Comparison of ENCODE assay signal across 9 cellular contexts in genomic region chr10:69057261-69057950, GRCh38. TPM values are rescaled to one million over a fixed set of nuclear protein-coding genes. Genes with fewer than 3 reads are reported as not detected.
DNase-seq lines count a peak whose midpoint lies in the region; ATAC-seq lines count a peak whose summit lies in the region.
"Had no signal": no experiment of that assay in that cellular context is flagged by ENCODE, and none has a peak within 500 bp of the region (broad histone marks: within the 10 kb centered on the region; RNA-seq: fewer than 3 reads in every experiment).

No MANE protein-coding gene starts in this region.

- H3K36me3 Mint-ChIP-seq in activated CD4-positive, alpha-beta T cell treated with anti-CD3 and anti-CD28 coated beads, Interleukin-2, amount 10 ng/mL, durations not matched to agents 7 days and 5 days (ENCODE audit: low read depth) = no peaks in the 10 kb centered on the region
- H3K36me3 Mint-ChIP-seq in activated T-helper 1 cell treated with anti-CD3 and anti-CD28 coated beads, Interleukin-12 subunit alpha, Interleukin-12 subunit beta, Interleukin-2, Interleukin-4 antibody, amounts not matched to agents 30 ng/mL and 10 ng/mL and 1 ng/mL, durations not matched to agents 14 hours and 24 hours and 36 hours (ENCODE audit: low read depth) = peaks cover 5% of the 10 kb centered on the region

- CTCF ChIA-PET in activated CD4-positive, alpha-beta T cell treated with anti-CD3 and anti-CD28 coated beads, Interleukin-2, amount 10 ng/mL, durations not matched to agents 7 days and 5 days (lab: Charles Lee) = interaction anchor here (1.6 to 1.7 kb wide), 2 partner anchors 9 to 10 kb away, joined by 6 to 11 read pairs; no protein-coding TSS in a partner anchor

- peak overlapping the region; percentile 89 for H3K27ac Mint-ChIP-seq in activated CD4-positive, alpha-beta T cell treated with anti-CD3 and anti-CD28 coated beads, Interleukin-2, amount 10 ng/mL, durations not matched to agents 7 days and 5 days
- H3K27ac Mint-ChIP-seq in activated T-helper 1 cell treated with anti-CD3 and anti-CD28 coated beads, Interleukin-12 subunit alpha, Interleukin-12 subunit beta, Interleukin-2, Interleukin-4 antibody, amounts not matched to agents 30 ng/mL and 10 ng/mL and 1 ng/mL, durations not matched to agents 14 hours and 24 hours and 36 hours = peak overlapping the region; percentile 81

- no peaks in the 10 kb centered on the region for H3K27me3 ChIP-seq in layer of hippocampus (ENCODE audit: control insufficient read depth, insufficient read depth, low read length)

- H3K9me3 Mint-ChIP-seq in activated CD4-positive, alpha-beta T cell treated with anti-CD3 and anti-CD28 coated beads, Interleukin-2, amount 10 ng/mL, durations not matched to agents 7 days and 5 days = no peaks in the 10 kb centered on the region
- H3K9me3 Mint-ChIP-seq in activated T-helper 1 cell treated with anti-CD3 and anti-CD28 coated beads, Interleukin-12 subunit alpha, Interleukin-12 subunit beta, Interleukin-2, Interleukin-4 antibody, amounts not matched to agents 30 ng/mL and 10 ng/mL and 1 ng/mL, durations not matched to agents 14 hours and 24 hours and 36 hours = no peaks in the 10 kb centered on the region

- H3K4me3 Mint-ChIP-seq in activated CD4-positive, alpha-beta T cell treated with anti-CD3 and anti-CD28 coated beads, Interleukin-2, amount 10 ng/mL, durations not matched to agents 7 days and 5 days = peak overlapping the region; percentile 3
- H3K4me3 Mint-ChIP-seq in activated T-helper 1 cell treated with anti-CD3 and anti-CD28 coated beads, Interleukin-12 subunit alpha, Interleukin-12 subunit beta, Interleukin-2, Interleukin-4 antibody, amounts not matched to agents 30 ng/mL and 10 ng/mL and 1 ng/mL, durations not matched to agents 14 hours and 24 hours and 36 hours = peak overlapping the region; percentile 23

- POLR2A ChIA-PET in activated CD4-positive, alpha-beta T cell treated with anti-CD3 and anti-CD28 coated beads, Interleukin-2, amount 10 ng/mL, durations not matched to agents 7 days and 5 days (lab: Charles Lee) = no interaction called here

- no peak for DNase-seq in activated CD4-positive, alpha-beta T cell treated with anti-CD3 and anti-CD28 coated beads, Interleukin-2, amount 10 ng/mL, durations not matched to agents 7 days and 5 days
- DNase-seq in activated CD4-positive, alpha-beta T cell treated with anti-CD3 and anti-CD28 coated beads for 1 hour = no peak
- DNase-seq in activated T-helper 1 cell treated with anti-CD3 and anti-CD28 coated beads, Interleukin-12 subunit alpha, Interleukin-12 subunit beta, Interleukin-2, Interleukin-4 antibody, amounts not matched to agents 30 ng/mL and 10 ng/mL and 1 ng/mL, durations not matched to agents 14 hours and 24 hours and 36 hours (ENCODE audit: low spot score) = no peak
- no peak for DNase-seq in foreskin melanocyte
- DNase-seq: NCI-H2107 had no signal

- no peak for ATAC-seq in GM21576 (IDR thresholded peaks at IDR 0.05; ENCODE audit: unreplicated experiment)
- ATAC-seq in HG03108 (IDR thresholded peaks at IDR 0.05; ENCODE audit: unreplicated experiment) = no peak

- peak overlapping the region; percentile 70 for H3K27ac ChIP-seq in layer of hippocampus (ENCODE audit: low read depth, low read length)
- peak overlapping the region; percentile 82 for H3K27ac ChIP-seq in temporal lobe (ENCODE audit: low read depth, low read length)

- intact Hi-C loops in activated T-helper 1 cell treated with anti-CD3 and anti-CD28 coated beads, Interleukin-12 subunit alpha, Interleukin-12 subunit beta, Interleukin-2, Interleukin-4 antibody, amounts not matched to agents 30 ng/mL and 10 ng/mL and 1 ng/mL, durations not matched to agents 14 hours and 24 hours and 36 hours (cut with micrococcal nuclease) = no loop called here

- peaks cover 63% of the 10 kb centered on the region for H3K4me1 Mint-ChIP-seq in activated CD4-positive, alpha-beta T cell treated with anti-CD3 and anti-CD28 coated beads, Interleukin-2, amount 10 ng/mL, durations not matched to agents 7 days and 5 days
- peaks cover 57% of the 10 kb centered on the region for H3K4me1 Mint-ChIP-seq in activated T-helper 1 cell treated with anti-CD3 and anti-CD28 coated beads, Interleukin-12 subunit alpha, Interleukin-12 subunit beta, Interleukin-2, Interleukin-4 antibody, amounts not matched to agents 30 ng/mL and 10 ng/mL and 1 ng/mL, durations not matched to agents 14 hours and 24 hours and 36 hours (ENCODE audit: low read depth)

- no peaks in the 10 kb centered on the region for H3K27me3 Mint-ChIP-seq in activated CD4-positive, alpha-beta T cell treated with anti-CD3 and anti-CD28 coated beads, Interleukin-2, amount 10 ng/mL, durations not matched to agents 7 days and 5 days
- H3K27me3 Mint-ChIP-seq in activated T-helper 1 cell treated with anti-CD3 and anti-CD28 coated beads, Interleukin-12 subunit alpha, Interleukin-12 subunit beta, Interleukin-2, Interleukin-4 antibody, amounts not matched to agents 30 ng/mL and 10 ng/mL and 1 ng/mL, durations not matched to agents 14 hours and 24 hours and 36 hours (ENCODE audit: insufficient read depth) = no peaks in the 10 kb centered on the region

RNA-seq across cellular contexts. Expression of gene SRGN, which starts 30.5 kb away (rescaled TPM):
- total RNA-seq in activated CD4-positive, alpha-beta T cell treated with anti-CD3 and anti-CD28 coated beads, Interleukin-2, amount 10 ng/mL, durations not matched to agents 7 days and 5 days = 100 to 1,000 TPM; 174 to 192 TPM
- total RNA-seq in activated T-helper 1 cell treated with anti-CD3 and anti-CD28 coated beads, Interleukin-12 subunit alpha, Interleukin-12 subunit beta, Interleukin-2, Interleukin-4 antibody, amounts not matched to agents 30 ng/mL and 10 ng/mL and 1 ng/mL, durations not matched to agents 14 hours and 24 hours and 36 hours = 1,217 and 1,242 TPM in 2 replicates
- total RNA-seq in temporal lobe = 16.2 TPM

Comparison
In these comparisons a context has a peak if more than half of its experiments do, and no peak if none do; other contexts are left out.
1. RNA of gene SRGN, which starts 30.5 kb away (total RNA-seq): 1,217 to 1,242 TPM in activated T-helper 1 cell treated with anti-CD3 and anti-CD28 coated beads, Interleukin-12 subunit alpha, Interleukin-12 subunit beta, Interleukin-2, Interleukin-4 antibody, amounts not matched to agents 30 ng/mL and 10 ng/mL and 1 ng/mL, durations not matched to agents 14 hours and 24 hours and 36 hours and 174 to 192 TPM in activated CD4-positive, alpha-beta T cell treated with anti-CD3 and anti-CD28 coated beads, Interleukin-2, amount 10 ng/mL, durations not matched to agents 7 days and 5 days; 16.2 TPM in temporal lobe (single experiment); every median in the first group is over 10 times any median in the second.